Comparison of ENCODE assay signal across 17 cellular contexts in genomic region chr3:51354172-51354571, GRCh38. TPM values are rescaled to one million over a fixed set of nuclear protein-coding genes. Genes with fewer than 3 reads are reported as not detected.
A peak's percentile ranks its signal among the peaks of the same experiment; 100 is the strongest.
DNase-seq lines count a peak whose midpoint lies in the region; ATAC-seq and TF ChIP-seq lines count a peak whose summit lies in the region.
"Had no signal": no experiment of that assay in that cellular context is flagged by ENCODE, and none has a peak within 500 bp of the region (broad histone marks: within the 10 kb centered on the region; RNA-seq: fewer than 3 reads in every experiment).

No MANE protein-coding gene starts in this region.

- no peaks in the 10 kb centered on the region for H3K9me3 ChIP-seq in WERI-Rb-1 (ENCODE audit: severe bottlenecking)
- H3K9me3 ChIP-seq: BLaER1 had no signal

- no peaks in the 10 kb centered on the region for H3K27me3 Mint-ChIP-seq in activated CD8-positive, alpha-beta memory T cell treated with anti-CD3 and anti-CD28 coated beads, Interleukin-2, amount 10 ng/mL, durations not matched to agents 7 days and 5 days
- H3K27me3 Mint-ChIP-seq in osteocyte (ENCODE audit: unreplicated experiment) = no peaks in the 10 kb centered on the region

- no peak overlapping the region for H3K27ac Mint-ChIP-seq in activated CD8-positive, alpha-beta memory T cell treated with anti-CD3 and anti-CD28 coated beads, Interleukin-2, amount 10 ng/mL, durations not matched to agents 7 days and 5 days
- no peak overlapping the region for H3K27ac Mint-ChIP-seq in osteocyte (ENCODE audit: unreplicated experiment)
- H3K27ac Mint-ChIP-seq: CD14-positive monocyte, GM23338 had no signal

- TF ChIP-seq CTCF in WERI-Rb-1 (IDR thresholded peaks at IDR 0.05; ENCODE audit: low read depth, low read length) = no peak
- no peak for TF ChIP-seq CTCF in osteocyte (IDR thresholded peaks at IDR 0.05)

- peaks cover 5% of the 10 kb centered on the region for H3K36me3 ChIP-seq in WERI-Rb-1
- H3K36me3 ChIP-seq: BLaER1 had no signal

- H3K9me3 Mint-ChIP-seq in activated CD8-positive, alpha-beta memory T cell treated with anti-CD3 and anti-CD28 coated beads, Interleukin-2, amount 10 ng/mL, durations not matched to agents 7 days and 5 days (ENCODE audit: low read depth) = peaks cover 2% of the 10 kb centered on the region
- no peaks in the 10 kb centered on the region for H3K9me3 Mint-ChIP-seq in osteocyte (ENCODE audit: unreplicated experiment)
- H3K9me3 Mint-ChIP-seq: CD4-positive, alpha-beta memory T cell; GM23338 had no signal

- no peaks in the 10 kb centered on the region for H3K4me1 Mint-ChIP-seq in activated CD8-positive, alpha-beta memory T cell treated with anti-CD3 and anti-CD28 coated beads, Interleukin-2, amount 10 ng/mL, durations not matched to agents 7 days and 5 days
- H3K4me1 Mint-ChIP-seq in osteocyte (ENCODE audit: unreplicated experiment) = no peaks in the 10 kb centered on the region
- H3K4me1 Mint-ChIP-seq: CD14-positive monocyte, GM23338 had no signal

- no peaks in the 10 kb centered on the region for H3K27me3 ChIP-seq in WERI-Rb-1 (ENCODE audit: insufficient read depth, low read depth, severe bottlenecking)
- H3K27me3 ChIP-seq: BLaER1 had no signal

- peaks cover 2% of the 10 kb centered on the region for H3K36me3 Mint-ChIP-seq in activated CD8-positive, alpha-beta memory T cell treated with anti-CD3 and anti-CD28 coated beads, Interleukin-2, amount 10 ng/mL, durations not matched to agents 7 days and 5 days
- H3K36me3 Mint-ChIP-seq in osteocyte (ENCODE audit: unreplicated experiment) = no peaks in the 10 kb centered on the region
- H3K36me3 Mint-ChIP-seq: CD14-positive monocyte; CD4-positive, alpha-beta memory T cell had no signal

- H3K27ac ChIP-seq in WERI-Rb-1 = peak overlapping the region; percentile 85
- H3K27ac ChIP-seq: BLaER1 had no signal

- H3K4me3 ChIP-seq in WERI-Rb-1 (ENCODE audit: low read depth, low read length) = no peak overlapping the region
- H3K4me3 ChIP-seq: BLaER1, GM23338 had no signal

- no peak overlapping the region for H3K4me3 Mint-ChIP-seq in activated CD8-positive, alpha-beta memory T cell treated with anti-CD3 and anti-CD28 coated beads, Interleukin-2, amount 10 ng/mL, durations not matched to agents 7 days and 5 days
- no peak overlapping the region for H3K4me3 Mint-ChIP-seq in osteocyte (ENCODE audit: unreplicated experiment)
- H3K4me3 Mint-ChIP-seq: CD14-positive monocyte; CD4-positive, alpha-beta memory T cell; GM23338 had no signal

- peak; percentile 34 for DNase-seq in activated CD8-positive, alpha-beta memory T cell treated with anti-CD3 and anti-CD28 coated beads, Interleukin-2, amount 50 U/mL, for 48 hours
- no peak for DNase-seq in activated CD8-positive, alpha-beta memory T cell treated with anti-CD3 and anti-CD28 coated beads, Interleukin-2, amount 10 ng/mL, durations not matched to agents 7 days and 5 days
- DNase-seq in HT-29 (ENCODE audit: low spot score) = peak; percentile 46
- no peak for DNase-seq in WERI-Rb-1
- DNase-seq in ureter (ENCODE audit: low spot score) = peak; percentile 14
- no peak for DNase-seq in osteocyte (ENCODE audit: extremely low spot score, unreplicated experiment)
- DNase-seq: 8988T; CD4-positive, alpha-beta memory T cell; DMS153; DMS79; GDM1; HCEC 1CT had no signal

- CTCF ChIA-PET in activated CD8-positive, alpha-beta memory T cell treated with anti-CD3 and anti-CD28 coated beads, Interleukin-2, amount 10 ng/mL, durations not matched to agents 7 days and 5 days (lab: Charles Lee) = no interaction called here

- ATAC-seq in activated CD8-positive, alpha-beta memory T cell treated with anti-CD3 and anti-CD28 coated beads, Interleukin-2, amount 10 ng/mL, durations not matched to agents 7 days and 5 days = no peak
- no peak for ATAC-seq in HG03159 (IDR thresholded peaks at IDR 0.05; ENCODE audit: unreplicated experiment)
- ATAC-seq: GM23338, HepG2 had no signal

RNA-seq across cellular contexts. Expression of gene MANF, which starts 30.9 kb away (rescaled TPM):
- 100 to 1,000 TPM; 140 to 182 TPM for total RNA-seq in activated CD8-positive, alpha-beta memory T cell treated with anti-CD3 and anti-CD28 coated beads, Interleukin-2, amount 10 ng/mL, durations not matched to agents 7 days and 5 days
- total RNA-seq in HT-29 (2014; rRNA removed; shearing (Covaris generic)) = 58.8 and 62.9 TPM in 2 replicates
- 90.4 TPM for total RNA-seq in ureter
- total RNA-seq in osteocyte = 94.1 and 94.8 TPM in 2 replicates

RNA-seq across cellular contexts. Expression of gene RBM15B, which starts 36.9 kb away (rescaled TPM):
- total RNA-seq in activated CD8-positive, alpha-beta memory T cell treated with anti-CD3 and anti-CD28 coated beads, Interleukin-2, amount 10 ng/mL, durations not matched to agents 7 days and 5 days = 10 to 100 TPM; 28.7 to 36.1 TPM
- 32.9 and 36.4 TPM in 2 replicates for total RNA-seq in HT-29 (2014; rRNA removed; shearing (Covaris generic))
- total RNA-seq in ureter = 34.3 TPM
- 50.3 and 53.7 TPM in 2 replicates for total RNA-seq in osteocyte

Comparison
In these comparisons a context has a peak if more than half of its experiments do, and no peak if none do; other contexts are left out.
1. DNase-seq: peak in activated CD8-positive, alpha-beta memory T cell treated with anti-CD3 and anti-CD28 coated beads, Interleukin-2, amount 50 U/mL, for 48 hours (single experiment), HT-29 (single experiment) and ureter (single experiment); none in activated CD8-positive, alpha-beta memory T cell treated with anti-CD3 and anti-CD28 coated beads, Interleukin-2, amount 10 ng/mL, durations not matched to agents 7 days and 5 days (single experiment), WERI-Rb-1 (single experiment) and osteocyte (single experiment).